12 cellular contexts compared by ENCODE assay signal in the genomic region with DNA sequence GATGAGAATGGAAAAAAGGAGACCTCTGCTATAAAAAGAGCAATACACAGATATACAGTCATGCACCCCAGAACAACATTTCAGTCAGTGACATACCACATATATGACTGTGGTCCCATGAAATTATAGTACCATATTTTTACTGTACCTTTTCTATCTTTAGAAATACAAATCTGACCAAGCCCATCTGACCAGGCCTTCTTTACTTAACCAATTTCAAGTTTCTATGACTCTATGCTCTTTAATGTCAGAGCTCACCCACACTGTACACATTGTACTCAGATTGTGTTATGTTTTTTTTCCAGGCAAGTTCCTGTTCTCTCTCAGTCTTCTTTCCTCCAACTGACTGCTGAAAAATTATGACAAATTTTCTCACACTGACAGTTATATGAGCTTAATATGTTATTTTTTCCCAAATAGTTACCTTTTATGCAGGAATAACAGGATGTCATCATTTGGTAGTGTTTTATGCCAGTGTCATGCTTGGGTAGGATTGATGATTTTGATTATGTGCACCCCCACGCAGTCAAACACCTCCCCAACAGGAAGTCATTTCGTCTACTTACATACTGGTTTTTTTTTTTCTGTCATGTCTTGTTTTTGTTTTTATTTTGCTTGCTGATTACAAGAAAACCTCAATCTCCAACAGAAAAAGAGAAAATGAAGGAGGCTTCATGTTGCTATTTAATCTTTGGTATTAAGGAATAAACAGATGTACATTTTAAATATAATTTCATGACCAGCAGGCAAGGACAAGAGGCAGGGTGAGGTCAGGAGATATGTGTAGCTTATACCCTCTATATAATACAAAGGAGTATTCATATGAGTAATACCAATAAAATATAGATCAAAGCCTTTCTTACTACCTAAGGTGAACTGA. TPM values are rescaled to one million over a fixed set of nuclear protein-coding genes. Genes with fewer than 3 reads are reported as not detected.
DNase-seq lines count a peak whose midpoint lies in the region; ATAC-seq and TF ChIP-seq lines count a peak whose summit lies in the region.
"Had no signal": no experiment of that assay in that cellular context is flagged by ENCODE, and none has a peak within 500 bp of the region (broad histone marks: within the 10 kb centered on the region; RNA-seq: fewer than 3 reads in every experiment).

No MANE protein-coding gene starts in this region.

- H3K27ac Mint-ChIP-seq in activated CD4-positive, alpha-beta T cell treated with anti-CD3 and anti-CD28 coated beads for 36 hours: peak overlapping the region; percentile 53

- POLR2A ChIA-PET in activated CD4-positive, alpha-beta T cell treated with anti-CD3 and anti-CD28 coated beads for 36 hours (lab: Charles Lee): interaction anchor here (0.7 kb wide), 1 partner anchor 734 kb away, joined by 3 read pairs; no protein-coding TSS in a partner anchor

- H3K27ac ChIP-seq in spleen: peak overlapping the region in 7 of 8 donors; percentile 22 to 70 (median 48)
- H3K27ac ChIP-seq: A549, esophagus squamous epithelium had no signal

- peaks cover 2% of the 10 kb centered on the region for H3K9me3 Mint-ChIP-seq in activated CD4-positive, alpha-beta T cell treated with anti-CD3 and anti-CD28 coated beads for 36 hours (ENCODE audit: low read depth)

- H3K4me3 ChIP-seq in adipocyte (ENCODE audit: low read length) (no peak overlapping the region), spleen (peak overlapping the region in 1 of 8 donors; percentile 49), HAP-1 (no peak overlapping the region)
- H3K4me3 ChIP-seq: A549, esophagus squamous epithelium, MG63 had no signal

- 7 to 16% (median 11%) methylated on average over 2 of the region's 2 CpGs for WGBS in spleen, 5 donors

- no peak for TF ChIP-seq POLR2A in spleen (IDR thresholded peaks at IDR 0.05)

- TF ChIP-seq CTCF in spleen (IDR thresholded peaks at IDR 0.05 in 8 of 11, conservative IDR thresholded peaks at IDR 0.05 in 3 of 11): no peak

- intact Hi-C loops in activated CD4-positive, alpha-beta T cell treated with anti-CD3 and anti-CD28 coated beads for 36 hours (cut with DNase I, micrococcal nuclease): no loop called here
- intact Hi-C loops in spleen (cut with DNase I; ENCODE audit: low total_unique reads): no loop called here

- no peaks in the 10 kb centered on the region for H3K27me3 Mint-ChIP-seq in activated CD4-positive, alpha-beta T cell treated with anti-CD3 and anti-CD28 coated beads for 36 hours

- CTCF ChIA-PET in activated CD4-positive, alpha-beta T cell treated with anti-CD3 and anti-CD28 coated beads for 36 hours (lab: Charles Lee): interaction anchor here (0.9 to 1.0 kb wide), 2 partner anchors 9 to 54 kb away, joined by 4 read pairs; no protein-coding TSS in a partner anchor

- in situ Hi-C loops in HAP-1 (cut with MboI; ENCODE audit: low sequenced_read_pairs): no loop called here

- H3K36me3 ChIP-seq in adipocyte (ENCODE audit: control insufficient read depth, insufficient read depth, low read length, severe bottlenecking) (no peaks in the 10 kb centered on the region), spleen (no peaks in the 10 kb centered on the region), HAP-1 (replicated peaks) (no peaks in the 10 kb centered on the region)
- H3K36me3 ChIP-seq: esophagus squamous epithelium, MG63 had no signal

- peaks cover 38% of the 10 kb centered on the region for H3K4me1 Mint-ChIP-seq in activated CD4-positive, alpha-beta T cell treated with anti-CD3 and anti-CD28 coated beads for 36 hours

- H3K4me3 Mint-ChIP-seq in activated CD4-positive, alpha-beta T cell treated with anti-CD3 and anti-CD28 coated beads for 36 hours: peak overlapping the region; percentile 29

- no peak overlapping the region for H3K9ac ChIP-seq in adipocyte (ENCODE audit: low read length)

- H3K9me3 ChIP-seq in adipocyte (ENCODE audit: control insufficient read depth, low read length) (no peaks in the 10 kb centered on the region), spleen (no peaks in the 10 kb centered on the region), HAP-1 (no peaks in the 10 kb centered on the region)
- H3K9me3 ChIP-seq: A549, esophagus squamous epithelium, MG63 had no signal

- H3K27me3 ChIP-seq in adipocyte (replicated peaks; ENCODE audit: control insufficient read depth, insufficient read depth, low read length) (no peaks in the 10 kb centered on the region), spleen (replicated peaks in 1 of 7) (no peaks in the 10 kb centered on the region), HAP-1 (ENCODE audit: low read depth) (peaks cover 13% of the 10 kb centered on the region; the same call in 1 of the 2 replicates)
- H3K27me3 ChIP-seq: esophagus squamous epithelium, MG63 had no signal

- H3K36me3 Mint-ChIP-seq in activated CD4-positive, alpha-beta T cell treated with anti-CD3 and anti-CD28 coated beads for 36 hours (ENCODE audit: low read depth): peaks cover 7% of the 10 kb centered on the region

- peak; percentile 90 for ATAC-seq in activated CD4-positive, alpha-beta T cell treated with anti-CD3 and anti-CD28 coated beads for 36 hours
- ATAC-seq in HG03045 (IDR thresholded peaks at IDR 0.05; ENCODE audit: unreplicated experiment): peak; percentile 56
- ATAC-seq: A549 had no signal

- DNase-seq in activated CD4-positive, alpha-beta T cell treated with anti-CD3 and anti-CD28 coated beads for 36 hours: no peak
- DNase-seq in activated CD4-positive, alpha-beta T cell treated with anti-CD3 and anti-CD28 coated beads, Interleukin-2, amount 50 U/mL, for 4 hours: no peak
- DNase-seq in adipocyte (ENCODE audit: low read depth) (peak; percentile 38), spleen (no peak), NCI-H524 treated with DMSO at 0.1 percent for 48 hours (lab: John Stamatoyannopoulos, UW) (no peak), HAP-1 (ENCODE audit: low spot score in 2 of 2) (no peak), NCI-H82 (lab: John Stamatoyannopoulos, UW) (no peak)
- DNase-seq: esophagus squamous epithelium, MG63, substantia nigra had no signal

- H3K4me1 ChIP-seq in adipocyte (ENCODE audit: control insufficient read depth, insufficient read depth, low read length): peaks cover 20% of the 10 kb centered on the region
- H3K4me1 ChIP-seq in spleen: peaks cover 0 to 23% (median 14%) of the 10 kb centered on the region in 6 donors
- no peaks in the 10 kb centered on the region for H3K4me1 ChIP-seq in HAP-1

RNA-seq across cellular contexts. Expression of gene CBLB, which starts 8.2 kb away (rescaled TPM):
- 100 to 1,000 TPM; 112 to 163 TPM for total RNA-seq in activated CD4-positive, alpha-beta T cell treated with anti-CD3 and anti-CD28 coated beads for 36 hours
- total RNA-seq in spleen: 100 to 1,000 TPM in 1 of 7 donors, 10 to 100 TPM in 6; 65.4 to 138 (median 79.2) TPM
- polyA plus RNA-seq in spleen: 10 to 100 TPM; 13.8 to 19.5 (median 14.7) TPM
